Comparison of ENCODE assay signal across 1 cellular context in the genomic region with DNA sequence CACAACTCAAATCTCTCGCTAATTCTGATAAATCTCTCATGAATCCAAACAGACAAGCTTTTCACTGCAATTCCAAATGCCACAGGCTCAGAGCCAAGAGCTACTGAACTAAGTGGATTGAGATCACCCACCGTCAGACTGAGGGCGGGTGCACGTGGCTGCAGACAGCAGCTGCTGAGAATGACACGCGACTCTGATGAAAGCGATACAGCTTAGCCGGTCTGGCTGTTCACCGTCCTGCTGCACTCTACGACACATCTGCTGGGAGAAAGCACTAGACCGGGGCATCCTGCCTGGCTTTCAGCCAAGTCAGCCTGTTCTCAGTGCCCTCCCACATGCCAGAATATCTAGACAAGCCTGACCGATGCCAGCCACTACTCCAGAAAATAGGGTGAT.
TF ChIP-seq lines count a peak whose summit lies in the region.

No MANE protein-coding gene starts in this region.

TF ChIP-seq in HepG2, 621 proteins besides CTCF, POLR2A, EP300 and RAD21:
- TF ChIP-seq, protein P1, sequence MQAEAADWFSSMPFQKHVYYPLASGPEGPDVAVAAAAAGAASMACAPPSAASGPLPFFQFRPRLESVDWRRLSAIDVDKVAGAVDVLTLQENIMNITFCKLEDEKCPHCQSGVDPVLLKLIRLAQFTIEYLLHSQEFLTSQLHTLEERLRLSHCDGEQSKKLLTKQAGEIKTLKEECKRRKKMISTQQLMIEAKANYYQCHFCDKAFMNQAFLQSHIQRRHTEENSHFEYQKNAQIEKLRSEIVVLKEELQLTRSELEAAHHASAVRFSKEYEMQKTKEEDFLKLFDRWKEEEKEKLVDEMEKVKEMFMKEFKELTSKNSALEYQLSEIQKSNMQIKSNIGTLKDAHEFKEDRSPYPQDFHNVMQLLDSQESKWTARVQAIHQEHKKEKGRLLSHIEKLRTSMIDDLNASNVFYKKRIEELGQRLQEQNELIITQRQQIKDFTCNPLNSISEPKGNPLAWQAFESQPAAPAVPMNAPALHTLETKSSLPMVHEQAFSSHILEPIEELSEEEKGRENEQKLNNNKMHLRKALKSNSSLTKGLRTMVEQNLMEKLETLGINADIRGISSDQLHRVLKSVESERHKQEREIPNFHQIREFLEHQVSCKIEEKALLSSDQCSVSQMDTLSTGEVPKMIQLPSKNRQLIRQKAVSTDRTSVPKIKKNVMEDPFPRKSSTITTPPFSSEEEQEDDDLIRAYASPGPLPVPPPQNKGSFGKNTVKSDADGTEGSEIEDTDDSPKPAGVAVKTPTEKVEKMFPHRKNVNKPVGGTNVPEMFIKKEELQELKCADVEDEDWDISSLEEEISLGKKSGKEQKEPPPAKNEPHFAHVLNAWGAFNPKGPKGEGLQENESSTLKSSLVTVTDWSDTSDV (CRISPR knock-in tag; IDR thresholded peaks at IDR 0.05) = no peak
- no peak for TF ChIP-seq MAFF (IDR thresholded peaks at IDR 0.05; ENCODE audit: low read depth, low read length)
- TF ChIP-seq, protein P2, sequence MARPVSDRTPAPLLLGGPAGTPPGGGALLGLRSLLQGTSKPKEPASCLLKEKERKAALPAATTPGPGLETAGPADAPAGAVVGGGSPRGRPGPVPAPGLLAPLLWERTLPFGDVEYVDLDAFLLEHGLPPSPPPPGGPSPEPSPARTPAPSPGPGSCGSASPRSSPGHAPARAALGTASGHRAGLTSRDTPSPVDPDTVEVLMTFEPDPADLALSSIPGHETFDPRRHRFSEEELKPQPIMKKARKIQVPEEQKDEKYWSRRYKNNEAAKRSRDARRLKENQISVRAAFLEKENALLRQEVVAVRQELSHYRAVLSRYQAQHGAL (CRISPR knock-in tag; IDR thresholded peaks at IDR 0.05; ENCODE audit: not compliant biosample characterization) = no peak
- TF ChIP-seq TAF1 (CRISPR knock-in tag; IDR thresholded peaks at IDR 0.05) = no peak
- no peak for TF ChIP-seq GATAD1 (CRISPR knock-in tag; IDR thresholded peaks at IDR 0.05)
- TF ChIP-seq, protein P3, sequence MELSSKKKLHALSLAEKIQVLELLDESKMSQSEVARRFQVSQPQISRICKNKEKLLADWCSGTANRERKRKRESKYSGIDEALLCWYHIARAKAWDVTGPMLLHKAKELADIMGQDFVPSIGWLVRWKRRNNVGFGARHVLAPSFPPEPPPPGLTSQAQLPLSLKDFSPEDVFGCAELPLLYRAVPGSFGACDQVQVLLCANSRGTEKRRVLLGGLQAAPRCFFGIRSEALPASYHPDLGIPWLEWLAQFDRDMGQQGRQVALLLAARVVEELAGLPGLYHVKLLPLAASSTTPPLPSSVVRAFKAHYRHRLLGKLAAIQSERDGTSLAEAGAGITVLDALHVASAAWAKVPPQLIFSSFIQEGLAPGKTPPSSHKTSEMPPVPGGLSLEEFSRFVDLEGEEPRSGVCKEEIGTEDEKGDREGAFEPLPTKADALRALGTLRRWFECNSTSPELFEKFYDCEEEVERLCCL (CRISPR knock-in tag; IDR thresholded peaks at IDR 0.05; ENCODE audit: borderline replicate concordance) = no peak
- no peak for TF ChIP-seq MXD4 (CRISPR knock-in tag; IDR thresholded peaks at IDR 0.05)
- TF ChIP-seq RFX1 (IDR thresholded peaks at IDR 0.05) = no peak
- no peak for TF ChIP-seq BORCS8-MEF2B (CRISPR knock-in tag; IDR thresholded peaks at IDR 0.05)
- no peak for TF ChIP-seq XBP1 (CRISPR knock-in tag; IDR thresholded peaks at IDR 0.05)
- no peak for TF ChIP-seq MZF1 (CRISPR knock-in tag; IDR thresholded peaks at IDR 0.05; ENCODE audit: borderline replicate concordance)
- TF ChIP-seq SCMH1 (CRISPR knock-in tag; IDR thresholded peaks at IDR 0.05; ENCODE audit: borderline replicate concordance) = no peak
- TF ChIP-seq, protein P4, sequence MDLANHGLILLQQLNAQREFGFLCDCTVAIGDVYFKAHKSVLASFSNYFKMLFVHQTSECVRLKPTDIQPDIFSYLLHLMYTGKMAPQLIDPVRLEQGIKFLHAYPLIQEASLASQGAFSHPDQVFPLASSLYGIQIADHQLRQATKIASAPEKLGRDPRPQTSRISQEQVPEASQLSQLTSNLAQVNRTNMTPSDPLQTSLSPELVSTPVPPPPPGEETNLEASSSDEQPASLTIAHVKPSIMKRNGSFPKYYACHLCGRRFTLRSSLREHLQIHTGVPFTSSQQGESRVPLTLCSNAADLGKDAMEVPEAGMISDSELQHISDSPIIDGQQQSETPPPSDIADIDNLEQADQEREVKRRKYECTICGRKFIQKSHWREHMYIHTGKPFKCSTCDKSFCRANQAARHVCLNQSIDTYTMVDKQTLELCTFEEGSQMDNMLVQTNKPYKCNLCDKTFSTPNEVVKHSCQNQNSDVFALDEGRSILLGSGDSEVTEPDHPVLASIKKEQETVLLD (CRISPR knock-in tag; IDR thresholded peaks at IDR 0.05; ENCODE audit: low read depth) = no peak
- TF ChIP-seq CBFB (CRISPR knock-in tag; IDR thresholded peaks at IDR 0.05) = no peak
- TF ChIP-seq ZNF24 (IDR thresholded peaks at IDR 0.05) = no peak
